Comparison of ENCODE assay signal across 8 cellular contexts in the genomic region with DNA sequence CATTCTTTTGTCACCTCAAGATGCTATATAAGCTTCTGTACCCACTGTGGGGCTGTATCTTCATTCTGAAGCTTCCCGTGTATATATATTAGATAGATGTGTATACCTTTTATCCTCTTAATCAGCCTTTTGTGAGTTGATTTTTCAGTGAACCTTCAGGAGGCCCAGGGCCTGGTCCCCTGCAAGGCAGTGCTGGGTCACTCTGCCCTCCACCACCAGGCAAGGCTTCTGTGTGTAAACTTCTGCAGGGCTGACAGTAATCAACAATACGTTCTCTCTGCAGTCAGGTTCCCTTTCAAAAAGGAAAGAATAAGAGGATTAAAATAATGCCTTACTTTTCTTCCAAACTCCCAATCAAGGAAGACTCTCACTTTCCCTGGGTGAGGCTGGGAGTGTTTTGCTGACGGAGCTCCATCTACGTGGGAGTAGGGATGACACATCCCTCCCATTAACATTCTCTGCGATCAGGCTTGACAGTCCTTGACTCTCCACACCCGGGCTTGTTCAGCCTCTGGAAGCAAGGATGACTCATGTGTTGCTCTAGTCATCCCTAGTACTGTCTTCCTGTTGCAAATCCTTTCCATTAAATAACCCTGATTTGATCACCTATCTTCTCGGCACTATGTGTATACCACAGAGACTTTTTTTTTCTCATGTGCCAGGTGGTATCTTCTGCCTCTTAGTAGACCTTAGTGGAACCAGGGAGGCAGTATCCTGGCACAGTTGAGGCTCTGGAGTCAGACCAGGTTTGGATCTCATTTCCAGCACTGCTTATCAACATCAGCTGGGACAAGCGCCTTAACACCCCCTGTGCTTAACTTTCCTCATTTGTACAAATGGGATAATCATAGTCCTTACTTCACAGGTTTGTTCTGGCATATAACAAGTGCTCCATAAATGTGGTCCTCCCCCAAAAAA.
DNase-seq lines count a peak whose midpoint lies in the region; ATAC-seq and TF ChIP-seq lines count a peak whose summit lies in the region.

No MANE protein-coding gene starts in this region.

- H3K4me2 ChIP-seq in PC-3 (ENCODE audit: low read length) = peak overlapping the region; percentile 43

- no peaks in the 10 kb centered on the region for H3K9me2 ChIP-seq in PC-3 (replicated peaks; ENCODE audit: low read length)

- peak overlapping the region; percentile 47 for H2AFZ ChIP-seq in PC-3 (ENCODE audit: low read length)

- H3K27ac Mint-ChIP-seq in activated T-cell treated with anti-CD3 and anti-CD28 coated beads, Interleukin-2, amount 50 U/mL, for 24 hours = no peak overlapping the region
- H3K27ac Mint-ChIP-seq in glutamatergic neuron (ENCODE audit: unreplicated experiment) (no peak overlapping the region), T-cell (no peak overlapping the region)

- H3K27me3 ChIP-seq in PC-3 (ENCODE audit: low read length) = no peaks in the 10 kb centered on the region

- no peaks in the 10 kb centered on the region for H4K20me1 ChIP-seq in PC-3 (ENCODE audit: low read length)

- peak overlapping the region; percentile 36 for H3K9ac ChIP-seq in PC-3 (ENCODE audit: low read length)

- POLR2A ChIA-PET in PC-3 (lab: Charles Lee; ENCODE audit: unreplicated experiment) = interaction anchor here (0.6 kb wide), 1 partner anchor 374 kb away, joined by 3 read pairs; no protein-coding TSS in a partner anchor
- POLR2A ChIA-PET in T-cell (lab: Charles Lee) = no interaction called here

- no peaks in the 10 kb centered on the region for H3K36me3 Mint-ChIP-seq in activated T-cell treated with anti-CD3 and anti-CD28 coated beads, Interleukin-2, amount 50 U/mL, for 24 hours (ENCODE audit: low read depth)
- H3K36me3 Mint-ChIP-seq in glutamatergic neuron (ENCODE audit: unreplicated experiment) (no peaks in the 10 kb centered on the region), T-cell (no peaks in the 10 kb centered on the region)

- H3K27me3 Mint-ChIP-seq in activated T-cell treated with anti-CD3 and anti-CD28 coated beads, Interleukin-2, amount 50 U/mL, for 24 hours = peaks cover 19% of the 10 kb centered on the region
- H3K27me3 Mint-ChIP-seq in glutamatergic neuron (ENCODE audit: unreplicated experiment) (peaks cover 1% of the 10 kb centered on the region), T-cell (peaks cover 9 to 20% of the 10 kb centered on the region in 2 donors)

- H3K4me1 Mint-ChIP-seq in activated T-cell treated with anti-CD3 and anti-CD28 coated beads, Interleukin-2, amount 50 U/mL, for 24 hours (ENCODE audit: low read depth) = no peaks in the 10 kb centered on the region
- H3K4me1 Mint-ChIP-seq in glutamatergic neuron (ENCODE audit: low read depth, unreplicated experiment) = no peaks in the 10 kb centered on the region
- H3K4me1 Mint-ChIP-seq in T-cell = no peaks in the 10 kb centered on the region

- no TSS peak for BruUV-seq in PC-3 (replicated peaks; lab: Mats Ljungman, UMichigan)

- no peaks in the 10 kb centered on the region for H3K79me2 ChIP-seq in PC-3 (ENCODE audit: low read length)

- intact Hi-C loops in PC-3 (cut with micrococcal nuclease) = loop anchor here (1.0 kb wide), 2 partner anchors 23 to 70 kb away; no protein-coding TSS in a partner anchor

- DNase-seq in GM04504 (ENCODE audit: low read depth) (peak; percentile 80), PC-3 (peak; percentile 98), fibroblast of gingiva (ENCODE audit: low read depth) (peak; percentile 58), renal cortical epithelial cell (ENCODE audit: low read depth) (peak; percentile 99), glutamatergic neuron (no peak), T-cell (no peak)
- DNase-seq in activated T-cell treated with anti-CD3 and anti-CD28 coated beads, Interleukin-2, amount 50 U/mL, for 24 hours = no peak

- no peaks in the 10 kb centered on the region for H3K36me3 ChIP-seq in PC-3 (ENCODE audit: low read depth, low read length)

- H3F3A ChIP-seq in PC-3 (ENCODE audit: low read length, unreplicated experiment) = no peaks in the 10 kb centered on the region

- CTCF ChIA-PET in PC-3 (lab: Charles Lee) = no interaction called here
- CTCF ChIA-PET in T-cell (lab: Charles Lee) = interaction anchor here in 1 of 2 donors (0.5 kb wide), 1 partner anchor 123 kb away, joined by 4 read pairs; no protein-coding TSS in a partner anchor

- no peak overlapping the region for H3K4me3 Mint-ChIP-seq in activated T-cell treated with anti-CD3 and anti-CD28 coated beads, Interleukin-2, amount 50 U/mL, for 24 hours
- H3K4me3 Mint-ChIP-seq in glutamatergic neuron (ENCODE audit: unreplicated experiment) (no peak overlapping the region), T-cell (no peak overlapping the region)

- H3K9me3 ChIP-seq in PC-3 (ENCODE audit: low read length) = no peaks in the 10 kb centered on the region

- ATAC-seq in PC-3 (peak; percentile 100), HG02852 (IDR thresholded peaks at IDR 0.05; ENCODE audit: unreplicated experiment) (no peak), T-cell (replicated peaks in 1 of 4) (no peak)

- H3K4me3 ChIP-seq in PC-3 (ENCODE audit: low read length) = no peak overlapping the region

- TF ChIP-seq CTCF in PC-3 (conservative IDR thresholded peaks at IDR 0.05; ENCODE audit: low read depth, low read length) (no peak), glutamatergic neuron (IDR thresholded peaks at IDR 0.05; ENCODE audit: partially characterized antibody, unreplicated experiment) (no peak)

- peaks cover 5% of the 10 kb centered on the region for H3K9me3 Mint-ChIP-seq in activated T-cell treated with anti-CD3 and anti-CD28 coated beads, Interleukin-2, amount 50 U/mL, for 24 hours
- no peaks in the 10 kb centered on the region for H3K9me3 Mint-ChIP-seq in glutamatergic neuron (ENCODE audit: unreplicated experiment)
- peaks cover 0 to 9% (median 0%) of the 10 kb centered on the region in 3 donors for H3K9me3 Mint-ChIP-seq in T-cell

- H3K27ac ChIP-seq in PC-3 (ENCODE audit: low read length) = peak overlapping the region; percentile 78

- peaks cover 17% of the 10 kb centered on the region for H3K4me1 ChIP-seq in PC-3 (ENCODE audit: insufficient read depth, low read length)

Comparison
In these comparisons a context has a peak if more than half of its experiments do, and no peak if none do; other contexts are left out.
1. DNase-seq: peak in GM04504 (single experiment), PC-3 (single experiment), fibroblast of gingiva (single experiment) and renal cortical epithelial cell (single experiment); none in activated T-cell treated with anti-CD3 and anti-CD28 coated beads, Interleukin-2, amount 50 U/mL, for 24 hours (single experiment), glutamatergic neuron (single experiment) and T-cell (0 of 34).